ENCODE assay signal across 1 cellular context in genomic region chr11:92696076-92696475, GRCh38.
TF ChIP-seq lines count a peak whose summit lies in the region.

No MANE protein-coding gene starts in this region.

TF ChIP-seq in HEK293, 187 proteins besides CTCF, POLR2A, EP300 and RAD21 (continued from another document):
- TF ChIP-seq, protein P1, sequence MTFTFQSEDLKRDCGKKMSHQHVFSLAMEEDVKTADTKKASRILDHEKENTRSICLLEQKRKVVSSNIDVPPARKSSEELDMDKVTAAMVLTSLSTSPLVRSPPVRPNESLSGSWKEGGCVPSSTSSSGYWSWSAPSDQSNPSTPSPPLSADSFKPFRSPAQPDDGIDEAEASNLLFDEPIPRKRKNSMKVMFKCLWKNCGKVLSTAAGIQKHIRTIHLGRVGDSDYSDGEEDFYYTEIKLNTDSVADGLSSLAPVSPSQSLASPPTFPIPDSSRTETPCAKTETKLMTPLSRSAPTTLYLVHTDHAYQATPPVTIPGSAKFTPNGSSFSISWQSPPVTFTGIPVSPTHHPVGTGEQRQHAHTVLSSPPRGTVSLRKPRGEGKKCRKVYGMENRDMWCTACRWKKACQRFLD (tag by site-specific recombination; IDR thresholded peaks at IDR 0.05), result no peak
- TF ChIP-seq ZNF768 (tag by site-specific recombination; IDR thresholded peaks at IDR 0.05) (no peak), ZNF776 (tag by site-specific recombination; IDR thresholded peaks at IDR 0.05; ENCODE audit: borderline replicate concordance) (no peak), ZNF513 (tag by site-specific recombination; IDR thresholded peaks at IDR 0.05) (no peak), EGR2 (tag by site-specific recombination; IDR thresholded peaks at IDR 0.05; ENCODE audit: low read depth) (peak; percentile 83), ZFHX2 (tag by site-specific recombination; conservative IDR thresholded peaks at IDR 0.05) (peak; percentile 82), SETDB1 (IDR thresholded peaks at IDR 0.05; ENCODE audit: insufficient read length, low read length) (no peak), HOXC10 (CRISPR knock-in tag; IDR thresholded peaks at IDR 0.05) (no peak), ZNF140 (tag by site-specific recombination; IDR thresholded peaks at IDR 0.05) (no peak), ZNF830 (tag by site-specific recombination; IDR thresholded peaks at IDR 0.05; ENCODE audit: low read depth) (no peak), KLF10 (tag by site-specific recombination; IDR thresholded peaks at IDR 0.05) (no peak)
- TF ChIP-seq, protein P2, sequence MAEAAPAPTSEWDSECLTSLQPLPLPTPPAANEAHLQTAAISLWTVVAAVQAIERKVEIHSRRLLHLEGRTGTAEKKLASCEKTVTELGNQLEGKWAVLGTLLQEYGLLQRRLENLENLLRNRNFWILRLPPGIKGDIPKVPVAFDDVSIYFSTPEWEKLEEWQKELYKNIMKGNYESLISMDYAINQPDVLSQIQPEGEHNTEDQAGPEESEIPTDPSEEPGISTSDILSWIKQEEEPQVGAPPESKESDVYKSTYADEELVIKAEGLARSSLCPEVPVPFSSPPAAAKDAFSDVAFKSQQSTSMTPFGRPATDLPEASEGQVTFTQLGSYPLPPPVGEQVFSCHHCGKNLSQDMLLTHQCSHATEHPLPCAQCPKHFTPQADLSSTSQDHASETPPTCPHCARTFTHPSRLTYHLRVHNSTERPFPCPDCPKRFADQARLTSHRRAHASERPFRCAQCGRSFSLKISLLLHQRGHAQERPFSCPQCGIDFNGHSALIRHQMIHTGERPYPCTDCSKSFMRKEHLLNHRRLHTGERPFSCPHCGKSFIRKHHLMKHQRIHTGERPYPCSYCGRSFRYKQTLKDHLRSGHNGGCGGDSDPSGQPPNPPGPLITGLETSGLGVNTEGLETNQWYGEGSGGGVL (tag by site-specific recombination; IDR thresholded peaks at IDR 0.05), result no peak
